ENCODE assay signal across 1 cellular context in the genomic region with DNA sequence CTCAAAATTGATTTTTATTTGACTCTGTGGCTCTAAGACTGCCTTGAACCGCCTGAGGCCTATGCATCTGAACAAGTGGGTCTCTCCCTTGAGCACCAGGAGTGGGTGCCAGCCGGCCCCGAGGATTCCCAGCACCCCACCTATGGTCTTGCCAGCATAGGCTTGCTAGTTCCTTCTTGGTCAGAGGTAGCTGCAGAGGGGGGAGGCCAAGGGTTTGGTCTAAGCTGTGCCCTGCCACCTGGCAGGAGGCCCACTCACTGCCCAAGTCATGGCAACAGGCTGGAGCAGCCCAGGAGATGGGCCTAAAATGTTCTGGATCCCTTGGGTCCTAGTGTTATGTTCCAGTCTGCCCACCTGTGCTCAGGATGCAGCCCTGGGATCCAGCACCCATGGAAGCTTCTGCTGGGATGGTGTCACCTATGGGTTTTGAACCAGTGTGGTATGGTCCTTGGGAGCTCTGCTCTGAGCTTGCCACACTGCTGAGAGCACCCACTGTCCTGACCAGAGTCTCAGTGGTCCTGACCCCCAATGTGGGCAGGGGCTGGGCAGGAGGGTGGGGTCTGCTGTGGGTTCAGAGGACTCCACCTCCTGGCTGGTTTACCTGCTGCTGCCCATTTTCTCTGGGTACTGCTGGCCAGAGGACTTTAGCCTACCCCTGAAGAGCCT.
TF ChIP-seq lines count a peak whose summit lies in the region.

No MANE protein-coding gene starts in this region.

TF ChIP-seq in H1, 55 proteins besides CTCF, POLR2A, EP300 and RAD21:
- TF ChIP-seq, protein P1, sequence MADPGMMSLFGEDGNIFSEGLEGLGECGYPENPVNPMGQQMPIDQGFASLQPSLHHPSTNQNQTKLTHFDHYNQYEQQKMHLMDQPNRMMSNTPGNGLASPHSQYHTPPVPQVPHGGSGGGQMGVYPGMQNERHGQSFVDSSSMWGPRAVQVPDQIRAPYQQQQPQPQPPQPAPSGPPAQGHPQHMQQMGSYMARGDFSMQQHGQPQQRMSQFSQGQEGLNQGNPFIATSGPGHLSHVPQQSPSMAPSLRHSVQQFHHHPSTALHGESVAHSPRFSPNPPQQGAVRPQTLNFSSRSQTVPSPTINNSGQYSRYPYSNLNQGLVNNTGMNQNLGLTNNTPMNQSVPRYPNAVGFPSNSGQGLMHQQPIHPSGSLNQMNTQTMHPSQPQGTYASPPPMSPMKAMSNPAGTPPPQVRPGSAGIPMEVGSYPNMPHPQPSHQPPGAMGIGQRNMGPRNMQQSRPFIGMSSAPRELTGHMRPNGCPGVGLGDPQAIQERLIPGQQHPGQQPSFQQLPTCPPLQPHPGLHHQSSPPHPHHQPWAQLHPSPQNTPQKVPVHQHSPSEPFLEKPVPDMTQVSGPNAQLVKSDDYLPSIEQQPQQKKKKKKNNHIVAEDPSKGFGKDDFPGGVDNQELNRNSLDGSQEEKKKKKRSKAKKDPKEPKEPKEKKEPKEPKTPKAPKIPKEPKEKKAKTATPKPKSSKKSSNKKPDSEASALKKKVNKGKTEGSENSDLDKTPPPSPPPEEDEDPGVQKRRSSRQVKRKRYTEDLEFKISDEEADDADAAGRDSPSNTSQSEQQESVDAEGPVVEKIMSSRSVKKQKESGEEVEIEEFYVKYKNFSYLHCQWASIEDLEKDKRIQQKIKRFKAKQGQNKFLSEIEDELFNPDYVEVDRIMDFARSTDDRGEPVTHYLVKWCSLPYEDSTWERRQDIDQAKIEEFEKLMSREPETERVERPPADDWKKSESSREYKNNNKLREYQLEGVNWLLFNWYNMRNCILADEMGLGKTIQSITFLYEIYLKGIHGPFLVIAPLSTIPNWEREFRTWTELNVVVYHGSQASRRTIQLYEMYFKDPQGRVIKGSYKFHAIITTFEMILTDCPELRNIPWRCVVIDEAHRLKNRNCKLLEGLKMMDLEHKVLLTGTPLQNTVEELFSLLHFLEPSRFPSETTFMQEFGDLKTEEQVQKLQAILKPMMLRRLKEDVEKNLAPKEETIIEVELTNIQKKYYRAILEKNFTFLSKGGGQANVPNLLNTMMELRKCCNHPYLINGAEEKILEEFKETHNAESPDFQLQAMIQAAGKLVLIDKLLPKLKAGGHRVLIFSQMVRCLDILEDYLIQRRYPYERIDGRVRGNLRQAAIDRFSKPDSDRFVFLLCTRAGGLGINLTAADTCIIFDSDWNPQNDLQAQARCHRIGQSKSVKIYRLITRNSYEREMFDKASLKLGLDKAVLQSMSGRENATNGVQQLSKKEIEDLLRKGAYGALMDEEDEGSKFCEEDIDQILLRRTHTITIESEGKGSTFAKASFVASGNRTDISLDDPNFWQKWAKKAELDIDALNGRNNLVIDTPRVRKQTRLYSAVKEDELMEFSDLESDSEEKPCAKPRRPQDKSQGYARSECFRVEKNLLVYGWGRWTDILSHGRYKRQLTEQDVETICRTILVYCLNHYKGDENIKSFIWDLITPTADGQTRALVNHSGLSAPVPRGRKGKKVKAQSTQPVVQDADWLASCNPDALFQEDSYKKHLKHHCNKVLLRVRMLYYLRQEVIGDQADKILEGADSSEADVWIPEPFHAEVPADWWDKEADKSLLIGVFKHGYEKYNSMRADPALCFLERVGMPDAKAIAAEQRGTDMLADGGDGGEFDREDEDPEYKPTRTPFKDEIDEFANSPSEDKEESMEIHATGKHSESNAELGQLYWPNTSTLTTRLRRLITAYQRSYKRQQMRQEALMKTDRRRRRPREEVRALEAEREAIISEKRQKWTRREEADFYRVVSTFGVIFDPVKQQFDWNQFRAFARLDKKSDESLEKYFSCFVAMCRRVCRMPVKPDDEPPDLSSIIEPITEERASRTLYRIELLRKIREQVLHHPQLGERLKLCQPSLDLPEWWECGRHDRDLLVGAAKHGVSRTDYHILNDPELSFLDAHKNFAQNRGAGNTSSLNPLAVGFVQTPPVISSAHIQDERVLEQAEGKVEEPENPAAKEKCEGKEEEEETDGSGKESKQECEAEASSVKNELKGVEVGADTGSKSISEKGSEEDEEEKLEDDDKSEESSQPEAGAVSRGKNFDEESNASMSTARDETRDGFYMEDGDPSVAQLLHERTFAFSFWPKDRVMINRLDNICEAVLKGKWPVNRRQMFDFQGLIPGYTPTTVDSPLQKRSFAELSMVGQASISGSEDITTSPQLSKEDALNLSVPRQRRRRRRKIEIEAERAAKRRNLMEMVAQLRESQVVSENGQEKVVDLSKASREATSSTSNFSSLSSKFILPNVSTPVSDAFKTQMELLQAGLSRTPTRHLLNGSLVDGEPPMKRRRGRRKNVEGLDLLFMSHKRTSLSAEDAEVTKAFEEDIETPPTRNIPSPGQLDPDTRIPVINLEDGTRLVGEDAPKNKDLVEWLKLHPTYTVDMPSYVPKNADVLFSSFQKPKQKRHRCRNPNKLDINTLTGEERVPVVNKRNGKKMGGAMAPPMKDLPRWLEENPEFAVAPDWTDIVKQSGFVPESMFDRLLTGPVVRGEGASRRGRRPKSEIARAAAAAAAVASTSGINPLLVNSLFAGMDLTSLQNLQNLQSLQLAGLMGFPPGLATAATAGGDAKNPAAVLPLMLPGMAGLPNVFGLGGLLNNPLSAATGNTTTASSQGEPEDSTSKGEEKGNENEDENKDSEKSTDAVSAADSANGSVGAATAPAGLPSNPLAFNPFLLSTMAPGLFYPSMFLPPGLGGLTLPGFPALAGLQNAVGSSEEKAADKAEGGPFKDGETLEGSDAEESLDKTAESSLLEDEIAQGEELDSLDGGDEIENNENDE (IDR thresholded peaks at IDR 0.05; ENCODE audit: insufficient replicate concordance, low read length) = no peak
- no peak for TF ChIP-seq TAF7 (optimal IDR thresholded peaks at IDR 0.05; ENCODE audit: borderline replicate concordance, low read depth, low read length)
- no peak for TF ChIP-seq E2F6 (IDR thresholded peaks at IDR 0.05)
- TF ChIP-seq RFX5 (IDR thresholded peaks at IDR 0.05; ENCODE audit: borderline replicate concordance, low read depth, low read length) = no peak
- no peak for TF ChIP-seq TAF1 (IDR thresholded peaks at IDR 0.05; ENCODE audit: low read depth, low read length)
- TF ChIP-seq PHF8 (conservative IDR thresholded peaks at IDR 0.05; ENCODE audit: low read depth, low read length) = no peak
- TF ChIP-seq FOSL1 (IDR thresholded peaks at IDR 0.05; ENCODE audit: insufficient read depth, low read depth, low read length) = no peak
- no peak for TF ChIP-seq CBX8 (IDR thresholded peaks at IDR 0.05; ENCODE audit: borderline replicate concordance, low read depth, low read length)
- no peak for TF ChIP-seq ASH2L (IDR thresholded peaks at IDR 0.05; ENCODE audit: low read length)
- TF ChIP-seq RBBP5 (IDR thresholded peaks at IDR 0.05; ENCODE audit: borderline replicate concordance, low read depth, low read length) = no peak
- no peak for TF ChIP-seq RNF2 (IDR thresholded peaks at IDR 0.05; ENCODE audit: borderline replicate concordance, low read depth, low read length, missing control alignments, poor library complexity, severe bottlenecking)
